Comparison of ENCODE assay signal across 8 cellular contexts in the genomic region with DNA sequence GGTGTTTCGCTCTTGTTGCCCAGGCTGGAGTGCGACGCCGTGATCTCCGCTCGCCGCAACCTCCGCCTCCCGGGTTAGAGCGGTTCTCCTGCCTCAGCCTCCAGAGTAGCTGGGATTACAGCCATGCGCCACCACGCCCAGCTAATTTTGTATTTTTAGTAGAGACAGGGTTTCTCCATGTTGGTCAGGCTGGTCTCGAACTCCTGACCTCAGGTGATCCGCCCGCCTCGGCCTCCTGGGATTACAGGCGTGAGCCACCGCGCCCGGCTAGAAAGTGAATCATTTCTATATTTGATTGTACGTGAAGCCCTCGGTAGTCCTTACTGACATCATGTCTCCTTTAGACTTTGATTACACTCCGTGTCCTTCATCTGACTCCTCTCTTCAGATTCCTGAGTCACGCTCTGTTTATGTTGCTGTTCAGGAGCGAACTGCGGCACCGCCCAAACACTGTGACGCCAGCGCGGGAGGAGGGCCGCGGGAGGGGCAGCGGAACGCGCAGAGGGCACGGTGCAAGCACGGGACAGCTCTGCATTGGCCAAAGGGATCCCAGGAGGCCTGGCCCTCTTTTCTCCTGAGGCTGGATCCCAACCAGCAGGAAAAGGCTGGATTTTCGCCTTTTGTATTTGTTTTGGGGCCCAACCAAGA. TPM values are rescaled to one million over a fixed set of nuclear protein-coding genes. Genes with fewer than 3 reads are reported as not detected.
DNase-seq lines count a peak whose midpoint lies in the region; ATAC-seq and TF ChIP-seq lines count a peak whose summit lies in the region.

No MANE protein-coding gene starts in this region.

- peak overlapping the region; percentile 71; the same call in 1 of the 2 replicates for H3K27ac ChIP-seq in Panc1 (ENCODE audit: low read length)

- BruUV-seq in Panc1 (replicated peaks; lab: Mats Ljungman, UMichigan): no TSS peak

- CTCF ChIA-PET in Panc1 (lab: Charles Lee): no interaction called here

- peaks cover 7% of the 10 kb centered on the region; the same call in 1 of the 2 replicates for H3K36me3 ChIP-seq in Panc1 (ENCODE audit: control insufficient read depth, insufficient read depth, low read length)

- DNase-seq in AML-193 (lab: John Stamatoyannopoulos, UW) (peak; percentile 66 to 67), HuH-7 (ENCODE audit: low spot score) (peak; percentile 85), Panc1 (ENCODE audit: low read depth, low spot score) (peak; percentile 90), epithelial cell of proximal tubule (ENCODE audit: low read depth) (peak; percentile 99), middle frontal gyrus (ENCODE audit: extremely low spot score, low spot score) (peak; percentile 83)
- peak; percentile 87 to 91 for DNase-seq in activated T-cell treated with anti-CD3 and anti-CD28 coated beads, Interleukin-2, amount 50 U/mL, for 48 hours
- DNase-seq in stimulated activated CD8-positive, alpha-beta memory T cell treated with anti-CD3 and anti-CD28 coated beads, Interleukin-15, amount 100 ng/mL, for 48 hours (ENCODE audit: low read depth in 2 of 2): peak; percentile 80 to 84

- intact Hi-C loops in Panc1 (cut with micrococcal nuclease; ENCODE audit: unreplicated experiment): no loop called here

- ATAC-seq in GM19455 (IDR thresholded peaks at IDR 0.05; ENCODE audit: unreplicated experiment) (peak; percentile 73), Panc1 (peak; percentile 94)

- H3K4me3 ChIP-seq in Panc1 (ENCODE audit: low read depth in 2 of 2, low read length in 2 of 2) (peak overlapping the region; percentile 72 to 85), epithelial cell of proximal tubule (ENCODE audit: low read depth, low read length) (peak overlapping the region; percentile 84)

- no peaks in the 10 kb centered on the region for H3K27me3 ChIP-seq in Panc1 (ENCODE audit: control insufficient read depth, insufficient read depth, low read length)

- no peaks in the 10 kb centered on the region; the same call in 1 of the 2 replicates for H3K4me1 ChIP-seq in Panc1 (ENCODE audit: control insufficient read depth, insufficient read depth, low read length)

- POLR2A ChIA-PET in Panc1 (lab: Charles Lee): interaction anchor here (0.6 to 1.0 kb wide), 4 partner anchors 15 to 436 kb away, joined by 3 to 9 read pairs (median 4); no protein-coding TSS in a partner anchor

- no peaks in the 10 kb centered on the region for H3K9me3 ChIP-seq in Panc1 (ENCODE audit: control insufficient read depth, insufficient read depth, low read depth, low read length)

- TF ChIP-seq CTCF in Panc1 (IDR thresholded peaks at IDR 0.05): no peak
- no peak for TF ChIP-seq CTCF in epithelial cell of proximal tubule (conservative IDR thresholded peaks at IDR 0.05; ENCODE audit: low read depth, low read length)

- in situ Hi-C loops in Panc1 (cut with HindIII; ENCODE audit: low pct_unique_long_range_greater_than_20kb, low sequenced_read_pairs): no loop called here

RNA-seq across cellular contexts. Expression of a gene that starts 0.6 kb away (rescaled TPM):
- total RNA-seq in Panc1 (2021; ENCODE audit: unreplicated experiment) (24.1 TPM), epithelial cell of proximal tubule (20.7 and 42.3 TPM in 2 replicates)
- 30.0 TPM for polyA plus RNA-seq in Panc1 (2012; ENCODE audit: insufficient read length)

RNA-seq across cellular contexts. Expression of a gene that starts 33.3 kb away (rescaled TPM):
- total RNA-seq in Panc1 (2021; ENCODE audit: unreplicated experiment) (not detected), epithelial cell of proximal tubule (0.43 TPM in 1 of 2 replicates, not detected in the other)
- not detected for polyA plus RNA-seq in Panc1 (2012; ENCODE audit: insufficient read length)

RNA-seq across cellular contexts. Expression of a gene that starts 40.2 kb away (rescaled TPM):
- 0.74 TPM for total RNA-seq in Panc1 (2021; ENCODE audit: unreplicated experiment)
- 0.42 TPM for polyA plus RNA-seq in Panc1 (2012; ENCODE audit: insufficient read length)
- total RNA-seq in epithelial cell of proximal tubule: not detected in 2 replicates

Comparison
In these comparisons a context has a peak if more than half of its experiments do, and no peak if none do; other contexts are left out.
1. Peak in every context shown above with its lines: DNase-seq, ATAC-seq, H3K4me3 ChIP-seq and H3K27ac ChIP-seq.